Comparison of ENCODE assay signal across 8 cellular contexts in the genomic region with DNA sequence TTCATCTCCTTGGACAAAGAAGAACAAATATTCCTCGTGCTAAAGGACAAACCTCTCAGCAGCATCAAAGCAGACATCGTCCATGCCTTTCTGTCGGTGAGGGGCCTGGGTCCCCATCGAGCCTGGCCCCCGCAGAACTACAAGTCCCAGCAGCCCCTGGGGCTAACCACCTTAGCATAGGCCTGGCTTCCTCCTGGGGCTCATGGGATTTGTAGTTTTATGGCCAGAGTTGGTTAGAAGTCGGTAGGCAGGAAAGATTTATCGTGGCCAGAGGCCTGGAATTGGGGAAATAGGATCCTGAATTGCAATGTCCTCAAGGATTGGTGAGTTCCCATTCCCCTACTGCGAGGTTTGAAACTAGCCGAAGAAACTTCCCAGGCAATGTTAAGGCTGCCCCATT. TPM values are rescaled to one million over a fixed set of nuclear protein-coding genes. Genes with fewer than 3 reads are reported as not detected.
DNase-seq lines count a peak whose midpoint lies in the region; ATAC-seq and TF ChIP-seq lines count a peak whose summit lies in the region.

No MANE protein-coding gene starts in this region.

- no peaks in the 10 kb centered on the region for H3K27me3 Mint-ChIP-seq in activated B cell treated with CpG ODN at 0.5 μM for 24 hours

- intact Hi-C loops in activated B cell treated with CpG ODN at 0.5 μM for 24 hours (cut with micrococcal nuclease) = no loop called here

- peaks cover 8% of the 10 kb centered on the region for H3K4me1 Mint-ChIP-seq in activated B cell treated with CpG ODN at 0.5 μM for 24 hours

- no peaks in the 10 kb centered on the region for H3K36me3 Mint-ChIP-seq in activated B cell treated with CpG ODN at 0.5 μM for 24 hours (ENCODE audit: low read depth)

- TF ChIP-seq CTCF in activated B cell treated with CpG ODN at 0.5 μM for 24 hours (IDR thresholded peaks at IDR 0.05) = no peak

- H3K9me3 ChIP-seq in MG63 = peaks cover 5% of the 10 kb centered on the region

- no peaks in the 10 kb centered on the region for H3K9me3 Mint-ChIP-seq in activated B cell treated with CpG ODN at 0.5 μM for 24 hours

- ATAC-seq in activated B cell treated with CpG ODN at 0.5 μM for 24 hours (ENCODE audit: low read depth) (peak; percentile 60), HG03469 (IDR thresholded peaks at IDR 0.05; ENCODE audit: unreplicated experiment) (no peak), HG02798 (IDR thresholded peaks at IDR 0.05; ENCODE audit: poor library complexity, unreplicated experiment) (no peak)

- no peak overlapping the region for H3K4me3 Mint-ChIP-seq in activated B cell treated with CpG ODN at 0.5 μM for 24 hours

- DNase-seq in Daoy (ENCODE audit: low read depth) (peak; percentile 36), MG63 (peak; percentile 14), activated B cell treated with CpG ODN at 0.5 μM for 24 hours (peak; percentile 30), dermis blood vessel endothelial cell (peak; percentile 61), anterior cingulate cortex (lab: John Stamatoyannopoulos, UW) (no peak)
- peak; percentile 32 to 34 for DNase-seq in stimulated activated CD4-positive, alpha-beta T cell treated with anti-CD3 and anti-CD28 coated beads, Interleukin-12 subunit alpha, Interleukin-12 subunit beta, amount 100 ng/mL, for 24 hours (ENCODE audit: low read depth in 2 of 2)

- H3K27ac Mint-ChIP-seq in activated B cell treated with CpG ODN at 0.5 μM for 24 hours = no peak overlapping the region

- H3K4me3 ChIP-seq in MG63 = no peak overlapping the region

- POLR2A ChIA-PET in activated B cell treated with CpG ODN at 0.5 μM for 24 hours (lab: Charles Lee) = no interaction called here

- H3K27me3 ChIP-seq in MG63 = no peaks in the 10 kb centered on the region

- H3K36me3 ChIP-seq in MG63 = no peaks in the 10 kb centered on the region

- CTCF ChIA-PET in activated B cell treated with CpG ODN at 0.5 μM for 24 hours (lab: Charles Lee) = no interaction called here

RNA-seq across cellular contexts. Expression of a gene that starts 19.6 kb away (rescaled TPM):
- total RNA-seq in Daoy (2014; rRNA removed; shearing (Covaris generic)) = not detected in 2 replicates
- not detected in 2 replicates for total RNA-seq in MG63 (2014; rRNA removed; shearing (Covaris generic); ENCODE audit: low replicate concordance)
- not detected in 2 replicates for total RNA-seq in activated B cell treated with CpG ODN at 0.5 μM for 24 hours
- total RNA-seq in dermis blood vessel endothelial cell = not detected in 2 replicates

RNA-seq across cellular contexts. Expression of a gene that starts 21.7 kb away (rescaled TPM):
- 6.3 and 9.0 TPM in 2 replicates for total RNA-seq in Daoy (2014; rRNA removed; shearing (Covaris generic))
- 0.89 TPM in 1 of 2 replicates, not detected in the other for total RNA-seq in MG63 (2014; rRNA removed; shearing (Covaris generic); ENCODE audit: low replicate concordance)
- 1.3 and 2.7 TPM in 2 replicates for total RNA-seq in activated B cell treated with CpG ODN at 0.5 μM for 24 hours
- 0.79 and 2.2 TPM in 2 replicates for total RNA-seq in dermis blood vessel endothelial cell

RNA-seq across cellular contexts. Expression of a gene that starts 25.6 kb away (rescaled TPM):
- 104 and 113 TPM in 2 replicates for total RNA-seq in Daoy (2014; rRNA removed; shearing (Covaris generic))
- 64.6 and 122 TPM in 2 replicates for total RNA-seq in MG63 (2014; rRNA removed; shearing (Covaris generic); ENCODE audit: low replicate concordance)
- 32.2 and 32.9 TPM in 2 replicates for total RNA-seq in activated B cell treated with CpG ODN at 0.5 μM for 24 hours
- 23.5 and 41.4 TPM in 2 replicates for total RNA-seq in dermis blood vessel endothelial cell

RNA-seq across cellular contexts. Expression of a gene that starts 34.2 kb away (rescaled TPM):
- 8.5 and 8.9 TPM in 2 replicates for total RNA-seq in Daoy (2014; rRNA removed; shearing (Covaris generic))
- 2.8 and 11.1 TPM in 2 replicates for total RNA-seq in MG63 (2014; rRNA removed; shearing (Covaris generic); ENCODE audit: low replicate concordance)
- total RNA-seq in activated B cell treated with CpG ODN at 0.5 μM for 24 hours (7.2 and 8.1 TPM in 2 replicates), dermis blood vessel endothelial cell (6.1 and 6.7 TPM in 2 replicates)

RNA-seq across cellular contexts. Expression of a gene that starts 46.7 kb away (rescaled TPM):
- 26.5 and 38.0 TPM in 2 replicates for total RNA-seq in Daoy (2014; rRNA removed; shearing (Covaris generic))
- total RNA-seq in MG63 (2014; rRNA removed; shearing (Covaris generic); ENCODE audit: low replicate concordance) = 59.5 and 102 TPM in 2 replicates
- total RNA-seq in activated B cell treated with CpG ODN at 0.5 μM for 24 hours = 203 and 220 TPM in 2 replicates
- total RNA-seq in dermis blood vessel endothelial cell = 23.8 and 54.5 TPM in 2 replicates

Comparison
In these comparisons a context has a peak if more than half of its experiments do, and no peak if none do; other contexts are left out.
1. DNase-seq: peak in Daoy (single experiment), MG63 (single experiment), activated B cell treated with CpG ODN at 0.5 μM for 24 hours (single experiment), dermis blood vessel endothelial cell (single experiment) and stimulated activated CD4-positive, alpha-beta T cell treated with anti-CD3 and anti-CD28 coated beads, Interleukin-12 subunit alpha, Interleukin-12 subunit beta, amount 100 ng/mL, for 24 hours (2 of 2); none in anterior cingulate cortex (0 of 58).